Comparison of ENCODE assay signal across 8 cellular contexts in the genomic region with DNA sequence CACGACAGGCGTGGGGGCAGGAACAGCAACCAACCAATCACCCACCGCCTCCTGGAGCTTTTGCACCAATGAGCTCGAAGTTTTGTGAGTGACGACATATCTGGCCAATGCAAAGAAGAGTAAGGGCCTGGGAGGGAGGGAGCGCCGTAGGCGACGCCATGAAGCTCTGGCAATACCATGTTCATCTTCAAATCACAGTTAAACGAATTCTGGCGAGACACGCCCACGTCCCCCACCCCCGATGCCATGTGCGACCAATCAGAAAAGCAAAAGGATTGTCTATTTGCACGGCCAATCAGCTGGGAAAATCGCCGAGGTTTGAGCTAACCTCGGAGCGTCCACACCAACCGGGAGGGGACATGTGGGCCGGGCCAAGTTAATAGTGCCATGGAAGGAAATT. TPM values are rescaled to one million over a fixed set of nuclear protein-coding genes. Genes with fewer than 3 reads are reported as not detected.
DNase-seq lines count a peak whose midpoint lies in the region; ATAC-seq, FAIRE-seq and TF ChIP-seq lines count a peak whose summit lies in the region.
"Not testable (repeated sequence)": the region's sequence is repeated elsewhere in the genome, so short reads cannot be mapped to it uniquely, and the experiment has no call there.

TSS of gene ARL17B (minus strand) at position 12 of the 400 bp plus-strand sequence. CDS start 3,369 bp downstream, outside the sequence.

- TF ChIP-seq RAD21 in HepG2 (CRISPR knock-in tag; IDR thresholded peaks at IDR 0.05), result not testable (repeated sequence)

- not testable (repeated sequence) for H3K36me3 Mint-ChIP-seq in activated CD4-positive, alpha-beta memory T cell treated with anti-CD3 and anti-CD28 coated beads, Interleukin-2, amount 10 ng/mL, durations not matched to agents 7 days and 5 days (ENCODE audit: low read depth); type B pancreatic cell

- peak; percentile 97 for FAIRE-seq in HepG2 (lab: Jason Lieb, UNC)

- intact Hi-C loops in HepG2 (cut with micrococcal nuclease; ENCODE audit: unreplicated experiment), result not testable (repeated sequence)

- not testable (repeated sequence) for TF ChIP-seq EP300 in HepG2 (IDR thresholded peaks at IDR 0.05; ENCODE audit: low read depth in 2 of 2, low read length in 2 of 2); HepG2 (CRISPR knock-in tag; IDR thresholded peaks at IDR 0.05; ENCODE audit: borderline replicate concordance)

- CTCF ChIA-PET in activated CD4-positive, alpha-beta memory T cell treated with anti-CD3 and anti-CD28 coated beads, Interleukin-2, amount 10 ng/mL, durations not matched to agents 7 days and 5 days (lab: Charles Lee); HepG2 (lab: Yijun Ruan, JAX; ENCODE audit: low intra/inter-chr PET ratio, low total read pairs): not testable (repeated sequence)

- H3K9me2 ChIP-seq in Karpas-422 (replicated peaks; ENCODE audit: insufficient read depth, low read length), result not testable (repeated sequence)

- not testable (repeated sequence) for H3K4me1 Mint-ChIP-seq in activated CD4-positive, alpha-beta memory T cell treated with anti-CD3 and anti-CD28 coated beads, Interleukin-2, amount 10 ng/mL, durations not matched to agents 7 days and 5 days; type B pancreatic cell (ENCODE audit: unreplicated experiment)

- not testable (repeated sequence) for DNase-seq in Karpas-422; HepG2 (ENCODE audit: low spot score)
- DNase-seq in activated CD4-positive, alpha-beta memory T cell treated with anti-CD3 and anti-CD28 coated beads, Interleukin-2, amount 10 ng/mL, durations not matched to agents 7 days and 5 days, result peak; percentile 96
- DNase-seq in brain microvascular endothelial cell, result peak; percentile 99
- peak; percentile 91 for DNase-seq in stimulated activated CD4-positive, alpha-beta T cell treated with anti-CD3 and anti-CD28 coated beads, Interleukin-15, amount 100 ng/mL, for 24 hours
- DNase-seq in type B pancreatic cell (ENCODE audit: extremely low spot score, unreplicated experiment), result peak; percentile 88

- not testable (repeated sequence) for H2AFZ ChIP-seq in Karpas-422 (ENCODE audit: low read length); HepG2 (ENCODE audit: low read length)

- not testable (repeated sequence) for H4K20me1 ChIP-seq in Karpas-422 (ENCODE audit: insufficient read depth, low read depth, low read length); HepG2 (ENCODE audit: insufficient read depth, low read length)

- not testable (repeated sequence) for H3K27ac ChIP-seq in Karpas-422 (ENCODE audit: low read length); brain microvascular endothelial cell; HepG2 (ENCODE audit: extremely low read length, insufficient read depth, low read length)

- ATAC-seq in GM18868 (IDR thresholded peaks at IDR 0.05; ENCODE audit: unreplicated experiment) (peak; percentile 88), HG02610 (IDR thresholded peaks at IDR 0.05; ENCODE audit: unreplicated experiment) (peak; percentile 98), HepG2 (peak; percentile 97)

- H3K79me2 ChIP-seq in Karpas-422 (ENCODE audit: low read length); HepG2 (ENCODE audit: insufficient read depth, low read length): not testable (repeated sequence)

- H3K4me3 ChIP-seq in Karpas-422 (ENCODE audit: low read length); brain microvascular endothelial cell (ENCODE audit: low read depth, low read length); HepG2 (replicated peaks in 1 of 3; ENCODE audit: insufficient read depth in 1 of 3, low read depth in 2 of 3, low read length in 3 of 3): not testable (repeated sequence)

- not testable (repeated sequence) for H3K27me3 ChIP-seq in Karpas-422 (ENCODE audit: low read length); brain microvascular endothelial cell (replicated peaks); HepG2 (ENCODE audit: control insufficient read depth in 1 of 2, insufficient read depth in 2 of 2, low read length in 2 of 2)

- H3K36me3 ChIP-seq in Karpas-422 (ENCODE audit: insufficient read depth, low read length); brain microvascular endothelial cell (replicated peaks); HepG2 (replicated peaks in 1 of 2; ENCODE audit: control insufficient read depth in 1 of 2, insufficient read depth in 2 of 2, low read length in 2 of 2): not testable (repeated sequence)

- no CpG with 5 or more reads among the region's 22 CpGs for WGBS in HepG2 (ENCODE audit: low lambda C conversion rate)

- H3K4me2 ChIP-seq in Karpas-422 (ENCODE audit: low read depth, low read length, poor library complexity, severe bottlenecking); HepG2 (ENCODE audit: low read depth, low read length): not testable (repeated sequence)

- in situ Hi-C loops in brain microvascular endothelial cell (cut with HindIII; ENCODE audit: low pct_ligation_motif_present, low sequenced_read_pairs); HepG2 (cut with HindIII; ENCODE audit: extremely low pct_ligation_motif_present, low pct_unique_long_range_greater_than_20kb): not testable (repeated sequence)

- not testable (repeated sequence) for H3K9me3 ChIP-seq in Karpas-422 (ENCODE audit: low read length); HepG2 (ENCODE audit: low read length)

- H3K27ac Mint-ChIP-seq in activated CD4-positive, alpha-beta memory T cell treated with anti-CD3 and anti-CD28 coated beads, Interleukin-2, amount 10 ng/mL, durations not matched to agents 7 days and 5 days; type B pancreatic cell: not testable (repeated sequence)

- not testable (repeated sequence) for TF ChIP-seq POLR2A in HepG2 (IDR thresholded peaks at IDR 0.05; ENCODE audit: insufficient read depth in 1 of 2, low read depth in 2 of 2, low read length in 2 of 2)

- not testable (repeated sequence) for H3K4me1 ChIP-seq in Karpas-422 (ENCODE audit: low read length); HepG2 (ENCODE audit: insufficient read depth, low read length)

- BruUV-seq in HepG2 (replicated peaks; lab: Mats Ljungman, UMichigan), result TSS peak; percentile 79

- H3K9ac ChIP-seq in Karpas-422 (ENCODE audit: low read length); HepG2 (ENCODE audit: insufficient read depth, low read depth, low read length): not testable (repeated sequence)

- not testable (repeated sequence) for TF ChIP-seq CTCF in brain microvascular endothelial cell (IDR thresholded peaks at IDR 0.05; ENCODE audit: low read depth, low read length, missing control alignments); HepG2 (CRISPR knock-in tag; IDR thresholded peaks at IDR 0.05); type B pancreatic cell (conservative IDR thresholded peaks at IDR 0.05)

- H3K27me3 Mint-ChIP-seq in activated CD4-positive, alpha-beta memory T cell treated with anti-CD3 and anti-CD28 coated beads, Interleukin-2, amount 10 ng/mL, durations not matched to agents 7 days and 5 days; type B pancreatic cell: not testable (repeated sequence)

- POLR2A ChIA-PET in activated CD4-positive, alpha-beta memory T cell treated with anti-CD3 and anti-CD28 coated beads, Interleukin-2, amount 10 ng/mL, durations not matched to agents 7 days and 5 days (lab: Charles Lee); HepG2 (lab: Yijun Ruan, JAX): not testable (repeated sequence)

- H3K9me3 Mint-ChIP-seq in activated CD4-positive, alpha-beta memory T cell treated with anti-CD3 and anti-CD28 coated beads, Interleukin-2, amount 10 ng/mL, durations not matched to agents 7 days and 5 days; type B pancreatic cell: not testable (repeated sequence)

- H3K4me3 Mint-ChIP-seq in activated CD4-positive, alpha-beta memory T cell treated with anti-CD3 and anti-CD28 coated beads, Interleukin-2, amount 10 ng/mL, durations not matched to agents 7 days and 5 days; type B pancreatic cell: not testable (repeated sequence)

RNA-seq across cellular contexts. Expression of gene ARL17B, which starts in this region (rescaled TPM):
- 11.5 and 19.7 TPM in 2 replicates for total RNA-seq in Karpas-422 (2014; rRNA removed; shearing (Covaris generic); ENCODE audit: low replicate concordance)
- 10 to 100 TPM; 21.9 to 22.6 TPM for total RNA-seq in activated CD4-positive, alpha-beta memory T cell treated with anti-CD3 and anti-CD28 coated beads, Interleukin-2, amount 10 ng/mL, durations not matched to agents 7 days and 5 days
- total RNA-seq in HepG2 (2016; rRNA removed; fragmentation: Illumina TruSeq; extraction: Trizol) (25.8 and 37.0 TPM in 2 replicates), type B pancreatic cell (ENCODE audit: low replicate concordance) (8.3 and 16.9 TPM in 2 replicates)
- 4.7 and 5.6 TPM in 2 replicates for total RNA-seq in HepG2 (2016; cell fraction: cytosol; rRNA removed; fragmentation: Illumina TruSeq; extraction: Trizol; ENCODE audit: low read depth)
- 23.9 and 36.6 TPM in 2 replicates for total RNA-seq in HepG2 (2016; cell fraction: insoluble cytoplasmic fraction; rRNA removed; fragmentation: Illumina TruSeq; extraction: Trizol)
- total RNA-seq in HepG2 (2016; cell fraction: membrane; rRNA removed; fragmentation: Illumina TruSeq; extraction: Trizol), result 7.5 and 7.9 TPM in 2 replicates
- 25.6 and 36.8 TPM in 2 replicates for total RNA-seq in HepG2 (2016; cell fraction: nucleus; rRNA removed; fragmentation: Illumina TruSeq; extraction: Trizol)
- 13.9 and 14.2 TPM in 2 replicates for polyA plus RNA-seq in HepG2 (2011; rRNA removed)
- 8.1 and 9.1 TPM in 2 replicates for polyA plus RNA-seq in HepG2 (2011; cell fraction: cytosol; rRNA removed)
- polyA plus RNA-seq in HepG2 (2011; cell fraction: nucleus; rRNA removed), result 9.0 and 10.9 TPM in 2 replicates
- polyA plus RNA-seq in HepG2 (2012), result 7.9 and 12.4 TPM in 2 replicates
- polyA plus RNA-seq in HepG2 (2016; cell fraction: cytosol; fragmentation: Illumina TruSeq; extraction: Trizol; ENCODE audit: low read depth), result 7.0 and 7.7 TPM in 2 replicates
- polyA plus RNA-seq in HepG2 (2016; cell fraction: insoluble cytoplasmic fraction; fragmentation: Illumina TruSeq; extraction: Trizol; ENCODE audit: low read depth), result 43.2 and 44.2 TPM in 2 replicates
- polyA plus RNA-seq in HepG2 (2016; cell fraction: membrane; fragmentation: Illumina TruSeq; extraction: Trizol; ENCODE audit: low read depth), result 5.9 and 7.1 TPM in 2 replicates
- 44.3 and 44.6 TPM in 2 replicates for polyA plus RNA-seq in HepG2 (2016; cell fraction: nucleus; fragmentation: Illumina TruSeq; extraction: Trizol; ENCODE audit: insufficient read depth, low read depth)
- 3.3 and 4.5 TPM in 2 replicates for polyA minus RNA-seq in HepG2 (2011; rRNA and poly(A)+ RNA removed; ENCODE audit: low replicate concordance)
- 3.2 and 5.4 TPM in 2 replicates for polyA minus RNA-seq in HepG2 (2011; cell fraction: cytosol; rRNA and poly(A)+ RNA removed)
- polyA minus RNA-seq in HepG2 (2011; cell fraction: nucleus; rRNA and poly(A)+ RNA removed), result 13.3 and 16.2 TPM in 2 replicates
